In the genomic region with DNA sequence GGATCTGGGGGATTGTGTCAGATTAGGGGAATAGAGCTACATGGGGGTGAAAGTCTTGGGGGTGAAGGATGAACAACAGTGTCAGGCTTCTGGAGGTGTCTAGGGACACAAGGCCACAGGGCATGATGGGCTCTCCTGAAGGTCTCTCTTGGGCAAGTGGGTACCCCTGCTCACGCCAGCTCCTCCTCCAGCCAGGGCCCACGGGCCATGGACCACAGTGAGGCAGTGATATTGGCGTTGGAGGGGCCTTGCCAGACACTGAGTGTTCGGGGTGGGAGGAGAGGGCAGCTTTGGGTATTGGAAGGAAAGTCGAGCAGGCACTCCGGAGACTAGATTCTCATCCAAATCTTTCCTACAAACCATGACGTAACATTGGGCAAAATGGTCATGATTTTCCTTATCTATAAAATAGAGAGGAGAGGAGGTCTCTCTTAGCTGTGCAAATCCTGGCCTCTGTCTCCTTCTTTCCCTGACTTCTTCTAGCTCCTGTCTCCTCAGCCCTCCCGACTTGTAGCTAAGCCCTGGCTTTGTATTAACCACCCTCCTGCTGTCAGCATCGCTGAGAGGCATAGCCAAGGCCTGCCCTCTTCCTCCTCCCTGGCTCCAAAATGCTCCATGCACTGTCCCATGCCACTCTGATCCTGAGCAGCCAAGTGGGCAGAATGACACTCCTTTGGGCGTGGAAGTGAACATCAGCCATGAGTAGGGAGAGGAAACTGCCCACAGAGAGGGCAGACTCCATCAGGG, we compare ENCODE assay signal across 19 cellular contexts. TPM values are rescaled to one million over a fixed set of nuclear protein-coding genes. Genes with fewer than 3 reads are reported as not detected.
DNase-seq lines count a peak whose midpoint lies in the region; ATAC-seq and TF ChIP-seq lines count a peak whose summit lies in the region.
"Had no signal": no experiment of that assay in that cellular context is flagged by ENCODE, and none has a peak within 500 bp of the region (broad histone marks: within the 10 kb centered on the region; RNA-seq: fewer than 3 reads in every experiment).

No MANE protein-coding gene starts in this region.

- peak; percentile 20 for DNase-seq in activated T-cell treated with anti-CD3 and anti-CD28 coated beads, Interleukin-2, amount 50 U/mL, for 24 hours
- no peak for DNase-seq in activated T-cell treated with anti-CD3 and anti-CD28 coated beads, Interleukin-2, amount 50 U/mL, for 72 hours
- no peak for DNase-seq in SJSA1 (ENCODE audit: low read depth in 1 of 2, low spot score in 2 of 2)
- DNase-seq in mesendoderm, result no peak
- DNase-seq in thoracic aorta (ENCODE audit: low spot score), result no peak
- no peak for DNase-seq in Ammon's horn (ENCODE audit: low spot score)
- no peak for DNase-seq in NOMO-1 treated with dmso at 0.1 percent for 144 hours (lab: John Stamatoyannopoulos, UW; ENCODE audit: unreplicated experiment)
- DNase-seq in activated gamma-delta T cell (lab: John Stamatoyannopoulos, UW), result no peak
- DNase-seq: 8988T; activated CD4-positive, CD25-positive, alpha-beta regulatory T cell; activated naive CD4-positive, alpha-beta T cell; CD8-positive, alpha-beta memory T cell; NCI-H187 treated with DMSO at 0.1 percent for 48 hours; NCI-H524; retina; T-helper 1 cell had no signal

- no peak overlapping the region for H3K4ac ChIP-seq in mesendoderm (ENCODE audit: low read depth, low read length)

- H2BK5ac ChIP-seq in mesendoderm (ENCODE audit: low read length), result peak overlapping the region; percentile 26

- ATAC-seq in activated T-cell treated with anti-CD3 and anti-CD28 coated beads, Interleukin-2, amount 50 U/mL, for 72 hours (replicated peaks in 1 of 2), result no peak
- no peak for ATAC-seq in thoracic aorta (ENCODE audit: insufficient number of reproducible peaks, low FRiP score, low read depth)
- ATAC-seq: left lung; naive thymus-derived CD8-positive, alpha-beta T cell had no signal

- no peak overlapping the region for H3K4me2 ChIP-seq in mesendoderm (ENCODE audit: low read length)

- H3K4me3 Mint-ChIP-seq in activated T-cell treated with anti-CD3 and anti-CD28 coated beads, Interleukin-2, amount 50 U/mL, for 24 hours, result no peak overlapping the region
- no peak overlapping the region for H3K4me3 Mint-ChIP-seq in activated T-cell treated with anti-CD3 and anti-CD28 coated beads, Interleukin-2, amount 50 U/mL, for 72 hours
- H3K4me3 Mint-ChIP-seq: CD8-positive, alpha-beta memory T cell; naive thymus-derived CD8-positive, alpha-beta T cell had no signal

- TF ChIP-seq CTCF in thoracic aorta (IDR thresholded peaks at IDR 0.05), result no peak

- WGBS in mesendoderm (ENCODE audit: extremely low coverage, insufficient coverage, low lambda C conversion rate), result no CpG with 5 or more reads among the region's 10 CpGs

- no peak overlapping the region for H3K9ac ChIP-seq in mesendoderm (ENCODE audit: low read length)

- H3K79me1 ChIP-seq in mesendoderm (ENCODE audit: low read length), result no peaks in the 10 kb centered on the region

- H3K18ac ChIP-seq in mesendoderm (ENCODE audit: low read length), result peak overlapping the region; percentile 69

- H4K5ac ChIP-seq in mesendoderm (ENCODE audit: low read length), result no peak overlapping the region

- H3K4me1 ChIP-seq in SJSA1 (replicated peaks) (peaks cover 59% of the 10 kb centered on the region), mesendoderm (ENCODE audit: control insufficient read depth, low read depth, low read length) (peaks cover 10% of the 10 kb centered on the region), thoracic aorta (ENCODE audit: control insufficient read depth in 1 of 2, low read depth in 2 of 2) (peaks cover 4 to 15% of the 10 kb centered on the region in 2 donors)

- H3K36me3 Mint-ChIP-seq in activated T-cell treated with anti-CD3 and anti-CD28 coated beads, Interleukin-2, amount 50 U/mL, for 24 hours (ENCODE audit: low read depth), result peaks cover 4% of the 10 kb centered on the region
- H3K36me3 Mint-ChIP-seq in activated T-cell treated with anti-CD3 and anti-CD28 coated beads, Interleukin-2, amount 50 U/mL, for 72 hours (ENCODE audit: insufficient read depth in 2 of 2), result peaks cover 0 to 2% of the 10 kb centered on the region in 2 donors
- H3K36me3 Mint-ChIP-seq: CD8-positive, alpha-beta memory T cell had no signal

- H3K79me2 ChIP-seq in mesendoderm (ENCODE audit: control insufficient read depth, insufficient read depth, low read length), result no peaks in the 10 kb centered on the region

- no peak overlapping the region for H4K8ac ChIP-seq in mesendoderm (ENCODE audit: low read depth, low read length)

- peak overlapping the region; percentile 40 for H2BK120ac ChIP-seq in mesendoderm (ENCODE audit: low read depth, low read length)

- no peak overlapping the region for H3K23ac ChIP-seq in mesendoderm (ENCODE audit: low read length)

- peak overlapping the region; percentile 96 for H3K27ac ChIP-seq in SJSA1
- H3K27ac ChIP-seq in mesendoderm (ENCODE audit: low read depth, low read length), result peak overlapping the region; percentile 23
- peak overlapping the region; percentile 60 to 63 for H3K27ac ChIP-seq in thoracic aorta
- H3K27ac ChIP-seq: left lung had no signal

- H3K27me3 Mint-ChIP-seq in activated T-cell treated with anti-CD3 and anti-CD28 coated beads, Interleukin-2, amount 50 U/mL, for 24 hours, result no peaks in the 10 kb centered on the region
- H3K27me3 Mint-ChIP-seq in activated T-cell treated with anti-CD3 and anti-CD28 coated beads, Interleukin-2, amount 50 U/mL, for 72 hours (ENCODE audit: low read depth), result no peaks in the 10 kb centered on the region
- H3K27me3 Mint-ChIP-seq: CD8-positive, alpha-beta memory T cell; naive thymus-derived CD8-positive, alpha-beta T cell had no signal

- H3K4me3 ChIP-seq in SJSA1 (no peak overlapping the region), mesendoderm (ENCODE audit: low read length) (no peak overlapping the region), thoracic aorta (no peak overlapping the region)
- H3K4me3 ChIP-seq: HAP-1, left lung had no signal

- H2BK15ac ChIP-seq in mesendoderm (replicated peaks; ENCODE audit: low read depth), result no peak overlapping the region

- H3K36me3 ChIP-seq in SJSA1 (no peaks in the 10 kb centered on the region), mesendoderm (ENCODE audit: control insufficient read depth, insufficient read depth, low read length) (no peaks in the 10 kb centered on the region), thoracic aorta (no peaks in the 10 kb centered on the region)
- H3K36me3 ChIP-seq: HAP-1, left lung had no signal

- H3K27ac Mint-ChIP-seq in activated T-cell treated with anti-CD3 and anti-CD28 coated beads, Interleukin-2, amount 50 U/mL, for 24 hours, result peak overlapping the region; percentile 27
- no peak overlapping the region for H3K27ac Mint-ChIP-seq in activated T-cell treated with anti-CD3 and anti-CD28 coated beads, Interleukin-2, amount 50 U/mL, for 72 hours
- H3K27ac Mint-ChIP-seq: CD8-positive, alpha-beta memory T cell had no signal

- H3K4me1 Mint-ChIP-seq in activated T-cell treated with anti-CD3 and anti-CD28 coated beads, Interleukin-2, amount 50 U/mL, for 24 hours (ENCODE audit: low read depth), result peaks cover 38% of the 10 kb centered on the region
- peaks cover 37% of the 10 kb centered on the region for H3K4me1 Mint-ChIP-seq in activated T-cell treated with anti-CD3 and anti-CD28 coated beads, Interleukin-2, amount 50 U/mL, for 72 hours (ENCODE audit: low read depth)

- no peaks in the 10 kb centered on the region for H3K27me3 ChIP-seq in SJSA1 (replicated peaks)
- H3K27me3 ChIP-seq in mesendoderm (ENCODE audit: insufficient read depth, low read length, poor library complexity), result no peaks in the 10 kb centered on the region
- H3K27me3 ChIP-seq in thoracic aorta (replicated peaks; ENCODE audit: insufficient read depth), result no peaks in the 10 kb centered on the region
- H3K27me3 ChIP-seq: left lung had no signal

- H2AK5ac ChIP-seq in mesendoderm (ENCODE audit: low read length), result peak overlapping the region; percentile 66

- H3K56ac ChIP-seq in mesendoderm (ENCODE audit: low read length), result peak overlapping the region; percentile 49

- H3K9me3 Mint-ChIP-seq in activated T-cell treated with anti-CD3 and anti-CD28 coated beads, Interleukin-2, amount 50 U/mL, for 24 hours, result no peaks in the 10 kb centered on the region
- H3K9me3 Mint-ChIP-seq in activated T-cell treated with anti-CD3 and anti-CD28 coated beads, Interleukin-2, amount 50 U/mL, for 72 hours, result no peaks in the 10 kb centered on the region
- H3K9me3 Mint-ChIP-seq: CD8-positive, alpha-beta memory T cell; naive thymus-derived CD8-positive, alpha-beta T cell had no signal

- H3K9me3 ChIP-seq in SJSA1 (replicated peaks), result no peaks in the 10 kb centered on the region
- no peaks in the 10 kb centered on the region for H3K9me3 ChIP-seq in thoracic aorta
- H3K9me3 ChIP-seq: left lung had no signal

RNA-seq across cellular contexts. Expression of a gene that starts 24.0 kb away (rescaled TPM):
- total RNA-seq in activated T-cell treated with anti-CD3 and anti-CD28 coated beads, Interleukin-2, amount 50 U/mL, for 72 hours, result 100 to 1,000 TPM; 102 to 117 TPM
- 355 and 405 TPM in 2 replicates for total RNA-seq in SJSA1 (2014; rRNA removed; shearing (Covaris generic))
- 546 TPM for polyA plus RNA-seq in mesendoderm (2013, experiment 1 of 2)
- 544 TPM for polyA plus RNA-seq in mesendoderm (2013, experiment 2 of 2)
- total RNA-seq in thoracic aorta, result 100 to 1,000 TPM; 179 to 219 TPM

RNA-seq across cellular contexts. Expression of a gene that starts 45.7 kb away (rescaled TPM):
- total RNA-seq in activated T-cell treated with anti-CD3 and anti-CD28 coated beads, Interleukin-2, amount 50 U/mL, for 72 hours, result 10 to 100 TPM; 23.7 to 25.9 TPM
- total RNA-seq in SJSA1 (2014; rRNA removed; shearing (Covaris generic)), result 3.2 and 6.2 TPM in 2 replicates
- polyA plus RNA-seq in mesendoderm (2013, experiment 1 of 2), result 5.7 TPM
- 5.5 TPM for polyA plus RNA-seq in mesendoderm (2013, experiment 2 of 2)
- total RNA-seq in thoracic aorta, result 10 to 100 TPM; 13.1 to 32.5 TPM

Comparison
In these comparisons a context has a peak if more than half of its experiments do, and no peak if none do; other contexts are left out.
1. H3K27ac ChIP-seq: peak in every context shown above with its lines; median percentile 96 in SJSA1; 62 in thoracic aorta; 23 in mesendoderm.